Comparison of ENCODE assay signal across 2 cellular contexts in the genomic region with DNA sequence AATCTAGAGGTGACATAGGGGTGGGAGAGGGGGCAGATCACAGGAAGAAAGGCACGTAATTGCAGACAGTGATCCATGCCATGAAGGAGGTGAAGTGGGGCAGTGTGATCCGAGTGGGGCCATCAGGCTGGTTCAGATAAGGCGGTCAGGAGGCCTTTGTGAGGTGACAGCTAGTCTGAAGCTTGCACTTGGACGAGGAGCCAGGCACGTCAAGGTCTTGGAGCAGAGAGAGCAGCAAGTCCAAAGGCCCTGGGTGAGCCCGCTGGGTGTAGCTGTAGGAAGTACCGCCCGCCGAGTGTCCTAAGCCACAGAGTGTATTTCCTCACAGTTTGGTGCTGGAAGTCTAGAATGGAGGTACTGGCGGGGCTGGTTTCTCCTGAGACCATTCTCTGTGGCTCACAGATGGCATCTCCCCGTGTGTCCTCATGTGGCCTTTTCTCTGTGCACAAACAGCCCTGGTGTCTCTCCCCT.
TF ChIP-seq lines count a peak whose summit lies in the region.

No MANE protein-coding gene starts in this region.

TF ChIP-seq in K562, 482 proteins besides CTCF, POLR2A, EP300 and RAD21 (continues in another document):
- TF ChIP-seq, protein P1, sequence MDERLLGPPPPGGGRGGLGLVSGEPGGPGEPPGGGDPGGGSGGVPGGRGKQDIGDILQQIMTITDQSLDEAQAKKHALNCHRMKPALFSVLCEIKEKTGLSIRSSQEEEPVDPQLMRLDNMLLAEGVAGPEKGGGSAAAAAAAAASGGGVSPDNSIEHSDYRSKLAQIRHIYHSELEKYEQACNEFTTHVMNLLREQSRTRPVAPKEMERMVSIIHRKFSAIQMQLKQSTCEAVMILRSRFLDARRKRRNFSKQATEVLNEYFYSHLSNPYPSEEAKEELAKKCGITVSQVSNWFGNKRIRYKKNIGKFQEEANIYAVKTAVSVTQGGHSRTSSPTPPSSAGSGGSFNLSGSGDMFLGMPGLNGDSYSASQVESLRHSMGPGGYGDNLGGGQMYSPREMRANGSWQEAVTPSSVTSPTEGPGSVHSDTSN (CRISPR knock-in tag; IDR thresholded peaks at IDR 0.05; ENCODE audit: low read depth), result no peak
- TF ChIP-seq, protein P1 (tag; conservative IDR thresholded peaks at IDR 0.05; ENCODE audit: low read depth), result peak; percentile 9; the same call in 1 of the 2 replicates
- TF ChIP-seq UBTF (IDR thresholded peaks at IDR 0.05; ENCODE audit: borderline replicate concordance in 1 of 2, low read depth in 2 of 2, low read length in 2 of 2) (peak in 1 of 2 experiments; percentile 39; a peak in 1 of 4 replicates), MEIS2 (IDR thresholded peaks at IDR 0.05; ENCODE audit: partially characterized antibody) (peak; percentile 40), CBFA2T2 (conservative IDR thresholded peaks at IDR 0.05) (peak; percentile 53), MTA3 (IDR thresholded peaks at IDR 0.05; ENCODE audit: borderline replicate concordance) (peak; percentile 35; the same call in 1 of the 2 replicates), DPF2 (IDR thresholded peaks at IDR 0.05) (peak; percentile 48; the same call in 1 of the 2 replicates), SPI1 (IDR thresholded peaks at IDR 0.05; ENCODE audit: borderline replicate concordance, low read depth, low read length) (no peak), ZBTB33 (CRISPR knock-in tag; IDR thresholded peaks at IDR 0.05) (peak; percentile 64), MYNN (IDR thresholded peaks at IDR 0.05) (0 out of 2 replicates have a peak, but pooled peaks have one; percentile 12), MYNN (CRISPR knock-in tag; IDR thresholded peaks at IDR 0.05) (no peak), CBFA2T3 (IDR thresholded peaks at IDR 0.05) (peak; percentile 75), MCM2 (IDR thresholded peaks at IDR 0.05; ENCODE audit: low read depth) (no peak), RFX5 (IDR thresholded peaks at IDR 0.05; ENCODE audit: low read depth, low read length) (no peak), FOXK1 (CRISPR knock-in tag; IDR thresholded peaks at IDR 0.05; ENCODE audit: borderline replicate concordance) (no peak), EHMT2 (IDR thresholded peaks at IDR 0.05) (no peak), TAL1 (IDR thresholded peaks at IDR 0.05) (peak; percentile 36; the same call in 1 of the 2 replicates), KLF13 (tag; IDR thresholded peaks at IDR 0.05; ENCODE audit: borderline replicate concordance, low read depth) (no peak), ARID1B (IDR thresholded peaks at IDR 0.05) (peak; percentile 62), L3MBTL2 (IDR thresholded peaks at IDR 0.05) (peak; percentile 21; the same call in 1 of the 2 replicates), TCF3 (CRISPR knock-in tag; IDR thresholded peaks at IDR 0.05) (peak; percentile 55), SMARCA5 (IDR thresholded peaks at IDR 0.05) (no peak), NR4A1 (CRISPR knock-in tag; IDR thresholded peaks at IDR 0.05) (no peak), NR4A1 (tag; IDR thresholded peaks at IDR 0.05) (peak; percentile 31; the same call in 1 of the 2 replicates)
- TF ChIP-seq, protein P2, sequence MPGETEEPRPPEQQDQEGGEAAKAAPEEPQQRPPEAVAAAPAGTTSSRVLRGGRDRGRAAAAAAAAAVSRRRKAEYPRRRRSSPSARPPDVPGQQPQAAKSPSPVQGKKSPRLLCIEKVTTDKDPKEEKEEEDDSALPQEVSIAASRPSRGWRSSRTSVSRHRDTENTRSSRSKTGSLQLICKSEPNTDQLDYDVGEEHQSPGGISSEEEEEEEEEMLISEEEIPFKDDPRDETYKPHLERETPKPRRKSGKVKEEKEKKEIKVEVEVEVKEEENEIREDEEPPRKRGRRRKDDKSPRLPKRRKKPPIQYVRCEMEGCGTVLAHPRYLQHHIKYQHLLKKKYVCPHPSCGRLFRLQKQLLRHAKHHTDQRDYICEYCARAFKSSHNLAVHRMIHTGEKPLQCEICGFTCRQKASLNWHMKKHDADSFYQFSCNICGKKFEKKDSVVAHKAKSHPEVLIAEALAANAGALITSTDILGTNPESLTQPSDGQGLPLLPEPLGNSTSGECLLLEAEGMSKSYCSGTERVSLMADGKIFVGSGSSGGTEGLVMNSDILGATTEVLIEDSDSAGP (CRISPR knock-in tag; IDR thresholded peaks at IDR 0.05), result no peak

TF ChIP-seq in HepG2, 621 proteins besides CTCF, POLR2A, EP300 and RAD21 (continues in another document):
- TF ChIP-seq ZNF17 (CRISPR knock-in tag; IDR thresholded peaks at IDR 0.05) (no peak), BORCS8-MEF2B (CRISPR knock-in tag; IDR thresholded peaks at IDR 0.05) (no peak), ZNF235 (CRISPR knock-in tag; IDR thresholded peaks at IDR 0.05; ENCODE audit: borderline replicate concordance) (no peak), CEBPB (IDR thresholded peaks at IDR 0.05; ENCODE audit: borderline replicate concordance, low read depth, low read length) (peak; percentile 31; the same call in 1 of the 2 replicates), ZNF503 (CRISPR knock-in tag; IDR thresholded peaks at IDR 0.05) (no peak), ZNF180 (CRISPR knock-in tag; IDR thresholded peaks at IDR 0.05; ENCODE audit: borderline replicate concordance, low read depth) (no peak), ZMYM2 (CRISPR knock-in tag; IDR thresholded peaks at IDR 0.05) (peak; percentile 48), YY1 (IDR thresholded peaks at IDR 0.05; ENCODE audit: insufficient read depth, insufficient replicate concordance, low read depth, low read length) (no peak), RARG (CRISPR knock-in tag; IDR thresholded peaks at IDR 0.05; ENCODE audit: low read depth) (no peak), YEATS4 (CRISPR knock-in tag; IDR thresholded peaks at IDR 0.05; ENCODE audit: borderline replicate concordance) (peak; percentile 46; the same call in 1 of the 2 replicates), HOXA3 (CRISPR knock-in tag; IDR thresholded peaks at IDR 0.05) (peak; percentile 40; the same call in 1 of the 2 replicates), NR2F1 (CRISPR knock-in tag; IDR thresholded peaks at IDR 0.05) (no peak), HNF4A (CRISPR knock-in tag; IDR thresholded peaks at IDR 0.05) (peak; percentile 63), KDM6A (CRISPR knock-in tag; IDR thresholded peaks at IDR 0.05; ENCODE audit: low read depth) (no peak), ZNF546 (CRISPR knock-in tag; conservative IDR thresholded peaks at IDR 0.05) (no peak), POLR2G (IDR thresholded peaks at IDR 0.05; ENCODE audit: low read depth, low read length) (no peak), MEIS2 (CRISPR knock-in tag; IDR thresholded peaks at IDR 0.05) (0 out of 2 replicates have a peak, but pooled peaks have one; percentile 55), SOX13 (IDR thresholded peaks at IDR 0.05) (no peak), SOX13 (CRISPR knock-in tag; conservative IDR thresholded peaks at IDR 0.05 in 1 of 2, IDR thresholded peaks at IDR 0.05 in 1 of 2) (peak in 1 of 2 experiments; percentile 20; a peak in 1 of 4 replicates), BCL3 (CRISPR knock-in tag; IDR thresholded peaks at IDR 0.05) (no peak), TARDBP (CRISPR knock-in tag; IDR thresholded peaks at IDR 0.05) (no peak), ZNF816 (CRISPR knock-in tag; IDR thresholded peaks at IDR 0.05; ENCODE audit: borderline replicate concordance) (no peak), SOX6 (IDR thresholded peaks at IDR 0.05) (no peak), SOX6 (CRISPR knock-in tag; IDR thresholded peaks at IDR 0.05) (peak; percentile 30; the same call in 1 of the 2 replicates), ZFP36L2 (CRISPR knock-in tag; IDR thresholded peaks at IDR 0.05) (no peak), HOXA7 (CRISPR knock-in tag; IDR thresholded peaks at IDR 0.05) (no peak), FOXP4 (CRISPR knock-in tag; IDR thresholded peaks at IDR 0.05) (peak; percentile 26; the same call in 1 of the 2 replicates), ZBTB7A (CRISPR knock-in tag; IDR thresholded peaks at IDR 0.05) (peak; percentile 58; the same call in 1 of the 2 replicates), ZNF329 (CRISPR knock-in tag; IDR thresholded peaks at IDR 0.05; ENCODE audit: low read depth) (no peak), ZNF484 (CRISPR knock-in tag; IDR thresholded peaks at IDR 0.05; ENCODE audit: borderline replicate concordance, low read depth) (no peak), MEIS1 (CRISPR knock-in tag; IDR thresholded peaks at IDR 0.05; ENCODE audit: borderline replicate concordance) (peak; percentile 92; the same call in 1 of the 2 replicates), HNRNPK (IDR thresholded peaks at IDR 0.05; ENCODE audit: low read depth, low read length, poor library complexity, severe bottlenecking) (no peak), AHR (CRISPR knock-in tag; IDR thresholded peaks at IDR 0.05) (no peak), ZNF556 (CRISPR knock-in tag; IDR thresholded peaks at IDR 0.05; ENCODE audit: borderline replicate concordance) (0 out of 2 replicates have a peak, but pooled peaks have one; percentile 33), PRPF4 (IDR thresholded peaks at IDR 0.05; ENCODE audit: low read depth, low read length, poor library complexity, severe bottlenecking) (no peak), CREB1 (IDR thresholded peaks at IDR 0.05) (no peak), CREB1 (CRISPR knock-in tag; IDR thresholded peaks at IDR 0.05) (no peak), RFX1 (IDR thresholded peaks at IDR 0.05) (no peak), ETV5 (CRISPR knock-in tag; IDR thresholded peaks at IDR 0.05; ENCODE audit: borderline replicate concordance) (no peak), ZNF790 (CRISPR knock-in tag; IDR thresholded peaks at IDR 0.05; ENCODE audit: borderline replicate concordance) (0 out of 2 replicates have a peak, but pooled peaks have one; percentile 31), HDAC6 (IDR thresholded peaks at IDR 0.05; ENCODE audit: low read depth, low read length) (no peak), MTA1 (CRISPR knock-in tag; IDR thresholded peaks at IDR 0.05; ENCODE audit: borderline replicate concordance) (peak; percentile 46; the same call in 1 of the 2 replicates), ZNF850 (CRISPR knock-in tag; conservative IDR thresholded peaks at IDR 0.05) (no peak)
- TF ChIP-seq, protein P3, sequence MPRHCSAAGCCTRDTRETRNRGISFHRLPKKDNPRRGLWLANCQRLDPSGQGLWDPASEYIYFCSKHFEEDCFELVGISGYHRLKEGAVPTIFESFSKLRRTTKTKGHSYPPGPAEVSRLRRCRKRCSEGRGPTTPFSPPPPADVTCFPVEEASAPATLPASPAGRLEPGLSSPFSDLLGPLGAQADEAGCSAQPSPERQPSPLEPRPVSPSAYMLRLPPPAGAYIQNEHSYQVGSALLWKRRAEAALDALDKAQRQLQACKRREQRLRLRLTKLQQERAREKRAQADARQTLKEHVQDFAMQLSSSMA (CRISPR knock-in tag; IDR thresholded peaks at IDR 0.05), result no peak
